Comparison of ENCODE assay signal across 8 cellular contexts in genomic region chr20:58851221-58851968, GRCh38. TPM values are rescaled to one million over a fixed set of nuclear protein-coding genes. Genes with fewer than 3 reads are reported as not detected.
DNase-seq lines count a peak whose midpoint lies in the region; ATAC-seq and TF ChIP-seq lines count a peak whose summit lies in the region.

No MANE protein-coding gene starts in this region.

- ATAC-seq in GM19324 (IDR thresholded peaks at IDR 0.05; ENCODE audit: low FRiP score, unreplicated experiment) = no peak

- DNase-seq in EH (ENCODE audit: low read depth) = peak; percentile 20
- DNase-seq in NAMALWA (ENCODE audit: low spot score) = peak; percentile 29
- DNase-seq in epithelial cell of esophagus (ENCODE audit: low read depth) = no peak
- DNase-seq in osteocyte (ENCODE audit: extremely low spot score, unreplicated experiment) = no peak
- DNase-seq in kidney glomerular epithelial cell (lab: John Stamatoyannopoulos, UW) = no peak
- no peak for DNase-seq in NCI-H1092 (lab: John Stamatoyannopoulos, UW)
- no peak for DNase-seq in GM19238 (ENCODE audit: insufficient read length, low spot score)

- H3K9me3 Mint-ChIP-seq in osteocyte (ENCODE audit: unreplicated experiment) = no peaks in the 10 kb centered on the region

- H3K36me3 Mint-ChIP-seq in osteocyte (ENCODE audit: unreplicated experiment) = no peaks in the 10 kb centered on the region

- H3K4me3 ChIP-seq in epithelial cell of esophagus (ENCODE audit: low read length) = peak overlapping the region; percentile 59

- peak overlapping the region; percentile 86 for H3K4me3 Mint-ChIP-seq in osteocyte (ENCODE audit: unreplicated experiment)

- no peak for TF ChIP-seq CTCF in epithelial cell of esophagus (IDR thresholded peaks at IDR 0.05; ENCODE audit: insufficient read depth, low read depth, low read length, missing control alignments)
- no peak for TF ChIP-seq CTCF in osteocyte (IDR thresholded peaks at IDR 0.05)

- no peak overlapping the region for H3K27ac Mint-ChIP-seq in osteocyte (ENCODE audit: unreplicated experiment)

- H3K4me1 Mint-ChIP-seq in osteocyte (ENCODE audit: unreplicated experiment) = peaks cover 30% of the 10 kb centered on the region

- peaks cover 46% of the 10 kb centered on the region for H3K27me3 Mint-ChIP-seq in osteocyte (ENCODE audit: unreplicated experiment)

RNA-seq across cellular contexts. Expression of gene GNAS-AS1, which starts 0.7 kb away (rescaled TPM):
- total RNA-seq in osteocyte = 1.5 and 2.0 TPM in 2 replicates

RNA-seq across cellular contexts. Expression of gene GNAS, which starts 1.1 kb away (rescaled TPM):
- total RNA-seq in osteocyte = 1,150 and 1,173 TPM in 2 replicates

Comparison
In these comparisons a context has a peak if more than half of its experiments do, and no peak if none do; other contexts are left out.
1. DNase-seq: peak in EH (single experiment) and NAMALWA (single experiment); none in epithelial cell of esophagus (single experiment), osteocyte (single experiment), kidney glomerular epithelial cell (single experiment), NCI-H1092 (single experiment) and GM19238 (single experiment).